In the genomic region with DNA sequence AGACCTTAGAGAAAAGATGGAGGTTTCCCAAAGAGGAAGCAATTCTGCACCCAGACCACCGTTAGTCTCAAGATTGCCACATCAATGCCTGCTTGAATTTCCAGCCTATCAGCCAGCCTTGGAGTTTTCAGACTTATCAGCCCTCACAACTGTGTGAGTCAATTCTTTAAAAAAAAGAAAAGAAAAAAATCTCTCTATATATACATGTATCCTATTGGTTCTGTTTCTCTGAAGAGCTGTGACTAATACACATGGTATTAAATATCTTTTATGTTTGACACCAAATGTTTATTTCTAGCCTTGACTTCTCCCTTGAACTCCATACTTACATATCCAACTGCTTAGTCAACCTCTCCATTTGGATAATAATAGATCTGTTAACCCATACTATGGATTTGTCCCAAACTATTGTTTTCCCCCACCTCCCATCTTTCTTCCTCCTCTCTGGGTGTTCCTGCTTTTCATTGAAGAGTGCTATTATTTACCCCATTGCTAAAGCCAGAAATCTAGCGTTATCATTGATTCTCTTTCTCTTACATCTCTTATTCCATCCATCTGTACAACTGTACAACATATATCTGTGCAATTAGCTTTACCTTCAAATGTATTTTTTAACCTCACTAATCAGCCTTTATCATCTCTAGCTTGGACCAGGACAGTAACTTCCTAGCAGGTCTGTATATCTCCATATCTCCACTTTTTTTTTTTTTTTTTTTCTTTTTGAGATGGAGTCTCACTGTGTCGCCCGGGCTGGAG, we compare ENCODE assay signal across 1 cellular context.
TF ChIP-seq lines count a peak whose summit lies in the region.

No MANE protein-coding gene starts in this region.

TF ChIP-seq in HepG2, 621 proteins besides CTCF, POLR2A, EP300 and RAD21:
- no peak for TF ChIP-seq NAIF1 (CRISPR knock-in tag; IDR thresholded peaks at IDR 0.05; ENCODE audit: borderline replicate concordance)
- TF ChIP-seq, protein P1, sequence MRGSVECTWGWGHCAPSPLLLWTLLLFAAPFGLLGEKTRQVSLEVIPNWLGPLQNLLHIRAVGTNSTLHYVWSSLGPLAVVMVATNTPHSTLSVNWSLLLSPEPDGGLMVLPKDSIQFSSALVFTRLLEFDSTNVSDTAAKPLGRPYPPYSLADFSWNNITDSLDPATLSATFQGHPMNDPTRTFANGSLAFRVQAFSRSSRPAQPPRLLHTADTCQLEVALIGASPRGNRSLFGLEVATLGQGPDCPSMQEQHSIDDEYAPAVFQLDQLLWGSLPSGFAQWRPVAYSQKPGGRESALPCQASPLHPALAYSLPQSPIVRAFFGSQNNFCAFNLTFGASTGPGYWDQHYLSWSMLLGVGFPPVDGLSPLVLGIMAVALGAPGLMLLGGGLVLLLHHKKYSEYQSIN (CRISPR knock-in tag; IDR thresholded peaks at IDR 0.05; ENCODE audit: borderline replicate concordance): no peak
- TF ChIP-seq PHB2 (IDR thresholded peaks at IDR 0.05; ENCODE audit: partially characterized antibody): no peak
- peak; percentile 37; the same call in 1 of the 2 replicates for TF ChIP-seq CEBPB (IDR thresholded peaks at IDR 0.05; ENCODE audit: borderline replicate concordance, low read depth, low read length)
- TF ChIP-seq PRMT3 (CRISPR knock-in tag; IDR thresholded peaks at IDR 0.05; ENCODE audit: borderline replicate concordance, low read depth): no peak
- no peak for TF ChIP-seq KLF15 (CRISPR knock-in tag; IDR thresholded peaks at IDR 0.05; ENCODE audit: borderline replicate concordance)
- peak; percentile 58 for TF ChIP-seq RARA (CRISPR knock-in tag; IDR thresholded peaks at IDR 0.05)
